In genomic region chr12:45731376-45731775, GRCh38 we compare ENCODE assay signal across 8 cellular contexts. TPM values are rescaled to one million over a fixed set of nuclear protein-coding genes. Genes with fewer than 3 reads are reported as not detected.
A peak's percentile ranks its signal among the peaks of the same experiment; 100 is the strongest.
DNase-seq lines count a peak whose midpoint lies in the region; ATAC-seq lines count a peak whose summit lies in the region.

No MANE protein-coding gene starts in this region.

- peak overlapping the region; percentile 78 for H3K4me3 ChIP-seq in CD8-positive, alpha-beta memory T cell (ENCODE audit: low read length)
- peak overlapping the region; percentile 91 for H3K4me3 ChIP-seq in endocrine pancreas (ENCODE audit: control insufficient read depth, insufficient read depth, low read length)
- peak overlapping the region; percentile 97 for H3K4me3 ChIP-seq in neuron (ENCODE audit: low read length)

- no peaks in the 10 kb centered on the region for H3K9me3 Mint-ChIP-seq in CD8-positive, alpha-beta memory T cell

- H3K27ac ChIP-seq in CD8-positive, alpha-beta memory T cell (ENCODE audit: low read depth, low read length), result peak overlapping the region; percentile 75

- ATAC-seq in GM21723 (IDR thresholded peaks at IDR 0.05; ENCODE audit: unreplicated experiment), result no peak
- ATAC-seq in GM18519 (IDR thresholded peaks at IDR 0.05; ENCODE audit: low FRiP score, unreplicated experiment), result no peak

- POLR2A ChIA-PET in CD8-positive, alpha-beta memory T cell (lab: Charles Lee), result no interaction called here

- H3K27me3 ChIP-seq in CD8-positive, alpha-beta memory T cell (ENCODE audit: insufficient read depth, low read length, poor library complexity, severe bottlenecking), result no peaks in the 10 kb centered on the region
- no peaks in the 10 kb centered on the region for H3K27me3 ChIP-seq in endocrine pancreas (ENCODE audit: control insufficient read depth, insufficient read depth, low read length)
- H3K27me3 ChIP-seq in neuron (ENCODE audit: insufficient read depth, low read length), result no peaks in the 10 kb centered on the region

- H3K4me1 ChIP-seq in CD8-positive, alpha-beta memory T cell (ENCODE audit: insufficient read depth, low read length), result peaks cover 43% of the 10 kb centered on the region
- peaks cover 28% of the 10 kb centered on the region for H3K4me1 ChIP-seq in endocrine pancreas (ENCODE audit: control insufficient read depth, insufficient read depth, low read length)
- H3K4me1 ChIP-seq in neuron (ENCODE audit: insufficient read depth, low read length), result peaks cover 19% of the 10 kb centered on the region

- no peak overlapping the region for H3K9ac ChIP-seq in endocrine pancreas (ENCODE audit: control insufficient read depth, insufficient read depth, low read length)

- H3K4me3 Mint-ChIP-seq in CD8-positive, alpha-beta memory T cell, result peak overlapping the region; percentile 84 to 99 (median 98)

- H3K27ac Mint-ChIP-seq in CD8-positive, alpha-beta memory T cell, result peak overlapping the region; percentile 68 to 96 (median 90)

- H3K27me3 Mint-ChIP-seq in CD8-positive, alpha-beta memory T cell, result no peaks in the 10 kb centered on the region

- peaks cover 0 to 41% (median 0%) of the 10 kb centered on the region in 3 donors for H3K36me3 Mint-ChIP-seq in CD8-positive, alpha-beta memory T cell

- H3K4me1 Mint-ChIP-seq in CD8-positive, alpha-beta memory T cell, result peaks cover 37 to 64% (median 56%) of the 10 kb centered on the region in 3 donors

- H3K9me3 ChIP-seq in CD8-positive, alpha-beta memory T cell (ENCODE audit: low read length), result no peaks in the 10 kb centered on the region
- H3K9me3 ChIP-seq in endocrine pancreas (ENCODE audit: control insufficient read depth, low read length) (no peaks in the 10 kb centered on the region), neuron (ENCODE audit: low read length) (no peaks in the 10 kb centered on the region)

- H2AFZ ChIP-seq in neuron (ENCODE audit: low read depth, low read length), result no peak overlapping the region

- H3K36me3 ChIP-seq in CD8-positive, alpha-beta memory T cell (ENCODE audit: insufficient read depth, low read length), result no peaks in the 10 kb centered on the region
- H3K36me3 ChIP-seq in endocrine pancreas (ENCODE audit: control insufficient read depth, insufficient read depth, low read length), result no peaks in the 10 kb centered on the region
- peaks cover 6% of the 10 kb centered on the region for H3K36me3 ChIP-seq in neuron (ENCODE audit: insufficient read depth, low read length)

- CTCF ChIA-PET in CD8-positive, alpha-beta memory T cell (lab: Charles Lee), result interaction anchor here (1.8 to 7.0 kb wide), 2 partner anchors 11 to 14 kb away, joined by 7 to 45 read pairs; no protein-coding TSS in a partner anchor

- DNase-seq in CD8-positive, alpha-beta memory T cell, result no peak
- peak; percentile 41 for DNase-seq in NCI-H69 (lab: John Stamatoyannopoulos, UW)
- DNase-seq in DMS153 (lab: John Stamatoyannopoulos, UW), result no peak
- no peak for DNase-seq in pons (ENCODE audit: low spot score)

RNA-seq across cellular contexts. Expression of gene ARID2, which starts 1.9 kb away (rescaled TPM):
- 10 to 100 TPM; 25.5 to 26.7 TPM for total RNA-seq in CD8-positive, alpha-beta memory T cell
- polyA plus RNA-seq in CD8-positive, alpha-beta memory T cell, result 12.9 TPM
